ENCODE assay signal across 8 cellular contexts in genomic region chr22:34414467-34415440, GRCh38.
DNase-seq lines count a peak whose midpoint lies in the region; ATAC-seq and TF ChIP-seq lines count a peak whose summit lies in the region.

No MANE protein-coding gene starts in this region.

- TF ChIP-seq RAD21 in SK-N-SH (IDR thresholded peaks at IDR 0.05; ENCODE audit: low read length), result peak; percentile 73

- DNase-seq in SK-N-SH (peak; percentile 21), HuH-7.5 (ENCODE audit: low spot score) (peak; percentile 23), Panc1 (ENCODE audit: low read depth, low spot score) (peak; percentile 25), epithelial cell of prostate (ENCODE audit: low read depth, low spot score) (peak; percentile 52), putamen (ENCODE audit: low spot score) (peak; percentile 0)

- CTCF ChIA-PET in SK-N-SH (lab: Yijun Ruan, JAX), result interaction anchor here (0.6 to 2.4 kb wide), 12 partner anchors 10 to 736 kb away, joined by 3 to 19 read pairs (median 4); no protein-coding TSS in a partner anchor
- CTCF ChIA-PET in Panc1 (lab: Charles Lee), result no interaction called here

- H4K20me1 ChIP-seq in SK-N-SH (ENCODE audit: insufficient read depth), result no peaks in the 10 kb centered on the region

- H3K27ac ChIP-seq in SK-N-SH (ENCODE audit: low read depth in 2 of 2, low read length in 1 of 2) (no peak overlapping the region), Panc1 (ENCODE audit: low read length) (no peak overlapping the region), epithelial cell of prostate (no peak overlapping the region)

- no peak overlapping the region for H2AFZ ChIP-seq in SK-N-SH (ENCODE audit: low read depth)

- H3K27me3 ChIP-seq in SK-N-SH (ENCODE audit: insufficient read depth), result no peaks in the 10 kb centered on the region
- no peaks in the 10 kb centered on the region for H3K27me3 ChIP-seq in Panc1 (ENCODE audit: control insufficient read depth, insufficient read depth, low read length)

- no peak overlapping the region for H3K9ac ChIP-seq in SK-N-SH

- WGBS in SK-N-SH (ENCODE audit: low lambda C conversion rate), result 6% methylated on average over 4 of the region's 4 CpGs

- H3K4me1 ChIP-seq in SK-N-SH (ENCODE audit: control insufficient read depth in 1 of 2, insufficient read depth in 2 of 2, low read depth in 1 of 2, low read length in 1 of 2) (no peaks in the 10 kb centered on the region), Panc1 (ENCODE audit: control insufficient read depth, insufficient read depth, low read length) (no peaks in the 10 kb centered on the region)

- POLR2A ChIA-PET in SK-N-SH (lab: Yijun Ruan, JAX) (no interaction called here), Panc1 (lab: Charles Lee) (no interaction called here)

- H3K9me3 ChIP-seq in SK-N-SH (no peaks in the 10 kb centered on the region), Panc1 (ENCODE audit: control insufficient read depth, insufficient read depth, low read depth, low read length) (no peaks in the 10 kb centered on the region)

- intact Hi-C loops in Panc1 (cut with micrococcal nuclease; ENCODE audit: unreplicated experiment), result no loop called here

- H3K36me3 ChIP-seq in SK-N-SH (replicated peaks in 1 of 2; ENCODE audit: control insufficient read depth in 1 of 2, insufficient read depth in 2 of 2, low read length in 1 of 2), result no peaks in the 10 kb centered on the region
- H3K36me3 ChIP-seq in Panc1 (ENCODE audit: control insufficient read depth, insufficient read depth, low read length), result no peaks in the 10 kb centered on the region

- BruUV-seq in Panc1 (replicated peaks; lab: Mats Ljungman, UMichigan), result no TSS peak

- H3K4me3 ChIP-seq in SK-N-SH (ENCODE audit: low read depth in 2 of 2, low read length in 1 of 2), result peak overlapping the region in 1 of 2 experiments; percentile 43; a peak in 1 of 4 replicates
- H3K4me3 ChIP-seq in Panc1 (ENCODE audit: low read depth in 2 of 2, low read length in 2 of 2), result no peak overlapping the region

- ATAC-seq in SK-N-SH treated with all-trans-retinoic acid at 6 μM for 48 hours (no peak), Panc1 (no peak), GM18498 (IDR thresholded peaks at IDR 0.05; ENCODE audit: unreplicated experiment) (no peak), HG03108 (IDR thresholded peaks at IDR 0.05; ENCODE audit: unreplicated experiment) (no peak)

- no peaks in the 10 kb centered on the region for H3K9me2 ChIP-seq in SK-N-SH

- no peaks in the 10 kb centered on the region for H3F3A ChIP-seq in SK-N-SH (replicated peaks; ENCODE audit: insufficient read depth)

- no peak overlapping the region for H3K4me2 ChIP-seq in SK-N-SH

- in situ Hi-C loops in Panc1 (cut with HindIII; ENCODE audit: low pct_unique_long_range_greater_than_20kb, low sequenced_read_pairs), result no loop called here

- no peaks in the 10 kb centered on the region for H3K79me2 ChIP-seq in SK-N-SH (ENCODE audit: insufficient read depth)

- no peak for TF ChIP-seq EP300 in SK-N-SH (IDR thresholded peaks at IDR 0.05; ENCODE audit: borderline replicate concordance in 1 of 2, low read depth in 1 of 2, low read length in 1 of 2)

- TF ChIP-seq CTCF in SK-N-SH (IDR thresholded peaks at IDR 0.05), result peak; percentile 16; the same call in 1 of the 2 replicates
- no peak; the same call in 1 of the 2 replicates for TF ChIP-seq CTCF in Panc1 (IDR thresholded peaks at IDR 0.05)

TF ChIP-seq in SK-N-SH, 30 proteins besides CTCF, POLR2A, EP300 and RAD21:
- TF ChIP-seq GABPA (IDR thresholded peaks at IDR 0.05; ENCODE audit: low read depth) (no peak), FOSL2 (IDR thresholded peaks at IDR 0.05; ENCODE audit: borderline replicate concordance, low read depth) (no peak), TCF12 (IDR thresholded peaks at IDR 0.05) (no peak), SIN3A (IDR thresholded peaks at IDR 0.05; ENCODE audit: borderline replicate concordance, low read depth, low read length) (no peak), SMC3 (IDR thresholded peaks at IDR 0.05; ENCODE audit: low read depth, low read length) (peak; percentile 41; the same call in 1 of the 2 replicates), TEAD4 (IDR thresholded peaks at IDR 0.05; ENCODE audit: borderline replicate concordance, insufficient read depth) (no peak), REST (IDR thresholded peaks at IDR 0.05; ENCODE audit: low read depth, low read length) (peak; percentile 65; the same call in 1 of the 2 replicates)

TF ChIP-seq in SK-N-SH treated with all-trans-retinoic acid at 6 μM for 48 hours, 23 proteins besides CTCF, POLR2A, EP300 and RAD21:
- no peak for TF ChIP-seq ZNF8 (CRISPR knock-in tag; IDR thresholded peaks at IDR 0.05)
- no peak for TF ChIP-seq CREB5 (CRISPR knock-in tag; IDR thresholded peaks at IDR 0.05; ENCODE audit: low read depth)
- no peak for TF ChIP-seq ARNTL (CRISPR knock-in tag; IDR thresholded peaks at IDR 0.05; ENCODE audit: borderline replicate concordance, low read depth)
- no peak for TF ChIP-seq ZFP30 (CRISPR knock-in tag; IDR thresholded peaks at IDR 0.05)
- no peak for TF ChIP-seq SNAI2 (CRISPR knock-in tag; IDR thresholded peaks at IDR 0.05)
- no peak for TF ChIP-seq ZNF565 (CRISPR knock-in tag; conservative IDR thresholded peaks at IDR 0.05; ENCODE audit: low read depth)
- TF ChIP-seq OSR1 (CRISPR knock-in tag; IDR thresholded peaks at IDR 0.05), result no peak
- TF ChIP-seq TOX (CRISPR knock-in tag; IDR thresholded peaks at IDR 0.05; ENCODE audit: borderline replicate concordance), result no peak
- no peak for TF ChIP-seq CSDC2 (CRISPR knock-in tag; IDR thresholded peaks at IDR 0.05)
- no peak for TF ChIP-seq PPARA (CRISPR knock-in tag; IDR thresholded peaks at IDR 0.05; ENCODE audit: borderline replicate concordance)
- TF ChIP-seq BACH2 (CRISPR knock-in tag; IDR thresholded peaks at IDR 0.05; ENCODE audit: borderline replicate concordance), result no peak
- TF ChIP-seq TSHZ2 (CRISPR knock-in tag; IDR thresholded peaks at IDR 0.05), result no peak
- TF ChIP-seq TCF4 (CRISPR knock-in tag; IDR thresholded peaks at IDR 0.05; ENCODE audit: borderline replicate concordance), result no peak
- TF ChIP-seq ZNF70 (CRISPR knock-in tag; IDR thresholded peaks at IDR 0.05), result no peak
- TF ChIP-seq CSRNP3 (CRISPR knock-in tag; IDR thresholded peaks at IDR 0.05), result no peak
- TF ChIP-seq ZFP3 (CRISPR knock-in tag; IDR thresholded peaks at IDR 0.05), result no peak
- TF ChIP-seq ESRRG (CRISPR knock-in tag; IDR thresholded peaks at IDR 0.05), result no peak
- TF ChIP-seq RARB (CRISPR knock-in tag; IDR thresholded peaks at IDR 0.05), result no peak
- no peak for TF ChIP-seq ISL1 (CRISPR knock-in tag; IDR thresholded peaks at IDR 0.05)

Comparison
In these comparisons a context has a peak if more than half of its experiments do, and no peak if none do; other contexts are left out.
1. DNase-seq: peak in every context shown above with its lines; median percentile 52 in epithelial cell of prostate; 25 in Panc1; 23 in HuH-7.5; 21 in SK-N-SH; 0 in putamen.